In the genomic region with DNA sequence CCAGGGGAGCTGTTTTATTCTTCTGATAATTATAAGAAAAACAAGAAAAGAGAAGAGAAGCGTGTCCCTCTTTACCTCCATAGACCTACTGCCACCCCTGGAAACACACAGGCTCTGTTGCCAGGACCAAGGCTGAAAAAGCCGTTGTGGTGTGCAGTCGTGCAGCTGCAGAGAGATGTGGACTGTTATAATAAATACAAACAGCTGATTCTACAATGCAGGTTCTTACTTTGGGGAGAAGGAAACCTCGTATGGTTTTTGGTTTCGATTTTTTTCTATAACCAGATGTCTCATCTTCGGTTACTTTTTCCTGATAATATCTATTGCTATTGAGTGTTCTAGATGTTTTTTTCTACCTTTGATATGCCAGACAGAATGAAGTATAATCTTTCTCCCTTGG, we compare ENCODE assay signal across 12 cellular contexts. TPM values are rescaled to one million over a fixed set of nuclear protein-coding genes. Genes with fewer than 3 reads are reported as not detected.
A peak's percentile ranks its signal among the peaks of the same experiment; 100 is the strongest.
DNase-seq lines count a peak whose midpoint lies in the region; ATAC-seq and TF ChIP-seq lines count a peak whose summit lies in the region.
"Had no signal": no experiment of that assay in that cellular context is flagged by ENCODE, and none has a peak within 500 bp of the region (broad histone marks: within the 10 kb centered on the region; RNA-seq: fewer than 3 reads in every experiment).

No MANE protein-coding gene starts in this region.

- H3K27me3 Mint-ChIP-seq in CD4-positive, alpha-beta memory T cell = no peaks in the 10 kb centered on the region
- H3K27me3 Mint-ChIP-seq in effector memory CD8-positive, alpha-beta T cell = no peaks in the 10 kb centered on the region
- no peaks in the 10 kb centered on the region for H3K27me3 Mint-ChIP-seq in nephron progenitor cell (ENCODE audit: low read depth, poor library complexity)

- H3K27ac ChIP-seq in CD4-positive, alpha-beta memory T cell (ENCODE audit: low read depth, low read length) = peak overlapping the region; percentile 59
- H3K27ac ChIP-seq: thoracic aorta had no signal

- H3K27me3 ChIP-seq in CD4-positive, alpha-beta memory T cell (ENCODE audit: insufficient read depth, low read length) = no peaks in the 10 kb centered on the region

- ATAC-seq in GM21390 (IDR thresholded peaks at IDR 0.05; ENCODE audit: unreplicated experiment) = peak; percentile 58
- peak; percentile 61 for ATAC-seq in effector memory CD8-positive, alpha-beta T cell (replicated peaks)
- ATAC-seq: esophagus mucosa had no signal

- DNase-seq in CD4-positive, alpha-beta memory T cell = peak; percentile 63 to 73 (median 70)
- DNase-seq in NCI-H526 treated with DMSO at 0.1 percent for 48 hours (lab: John Stamatoyannopoulos, UW) = peak; percentile 50
- no peak for DNase-seq in effector memory CD8-positive, alpha-beta T cell
- DNase-seq in GDM1 (lab: John Stamatoyannopoulos, UW) = no peak
- no peak for DNase-seq in SIG-M5 (lab: John Stamatoyannopoulos, UW)
- DNase-seq in nephron progenitor cell = no peak
- no peak for DNase-seq in OCI-M2 (lab: John Stamatoyannopoulos, UW; ENCODE audit: unreplicated experiment)
- DNase-seq: Calu3, NCI-H2029 treated with DMSO at 0.1 percent for 48 hours had no signal

- H3K36me3 ChIP-seq in CD4-positive, alpha-beta memory T cell (ENCODE audit: insufficient read depth, low read length) = no peaks in the 10 kb centered on the region
- H3K36me3 ChIP-seq: thoracic aorta had no signal

- POLR2A ChIA-PET in CD4-positive, alpha-beta memory T cell (lab: Charles Lee; ENCODE audit: partially characterized antibody) = interaction anchor here (1.0 to 43.1 kb wide), 8 partner anchors 9 to 117 kb away, joined by 3 to 1810 read pairs (median 318); a partner anchor contains a TSS

- H3K4me1 Mint-ChIP-seq in CD4-positive, alpha-beta memory T cell = peaks cover 75 to 98% (median 87%) of the 10 kb centered on the region in 4 donors
- H3K4me1 Mint-ChIP-seq in effector memory CD8-positive, alpha-beta T cell (ENCODE audit: low read depth in 2 of 2) = peaks cover 66 to 89% of the 10 kb centered on the region in 2 donors
- peaks cover 10% of the 10 kb centered on the region for H3K4me1 Mint-ChIP-seq in nephron progenitor cell

- CTCF ChIA-PET in CD4-positive, alpha-beta memory T cell (lab: Charles Lee; ENCODE audit: partially characterized antibody) = interaction anchor here (1.0 to 19.4 kb wide), 7 partner anchors 10 to 92 kb away, joined by 3 to 313 read pairs (median 17); a partner anchor contains a TSS

- H3K4me1 ChIP-seq in CD4-positive, alpha-beta memory T cell (ENCODE audit: insufficient read depth, low read length) = peaks cover 98% of the 10 kb centered on the region

- H3K36me3 Mint-ChIP-seq in CD4-positive, alpha-beta memory T cell = peaks cover 35 to 57% of the 10 kb centered on the region in 2 donors
- H3K36me3 Mint-ChIP-seq in effector memory CD8-positive, alpha-beta T cell (ENCODE audit: insufficient read depth) = peaks cover 33% of the 10 kb centered on the region
- H3K36me3 Mint-ChIP-seq in nephron progenitor cell (ENCODE audit: low read depth) = no peaks in the 10 kb centered on the region

- no peaks in the 10 kb centered on the region for H3K9me3 ChIP-seq in CD4-positive, alpha-beta memory T cell (ENCODE audit: control insufficient read depth in 1 of 2, low read length in 2 of 2)
- H3K9me3 ChIP-seq: thoracic aorta had no signal

- peak overlapping the region; percentile 19 to 53 for H3K4me3 ChIP-seq in CD4-positive, alpha-beta memory T cell (ENCODE audit: low read length in 2 of 2)
- H3K4me3 ChIP-seq: thoracic aorta had no signal

- intact Hi-C loops in CD4-positive, alpha-beta memory T cell (cut with micrococcal nuclease) = loop anchor here (1.0 kb wide), 1 partner anchor 26 kb away; no protein-coding TSS in a partner anchor

- H3K4me3 Mint-ChIP-seq in CD4-positive, alpha-beta memory T cell = peak overlapping the region; percentile 84 to 96 (median 90)
- peak overlapping the region; percentile 42 to 83 for H3K4me3 Mint-ChIP-seq in effector memory CD8-positive, alpha-beta T cell
- H3K4me3 Mint-ChIP-seq in nephron progenitor cell = no peak overlapping the region

- TF ChIP-seq CTCF in nephron progenitor cell (IDR thresholded peaks at IDR 0.05) = no peak

- H3K9me3 Mint-ChIP-seq in CD4-positive, alpha-beta memory T cell = no peaks in the 10 kb centered on the region
- no peaks in the 10 kb centered on the region for H3K9me3 Mint-ChIP-seq in effector memory CD8-positive, alpha-beta T cell
- H3K9me3 Mint-ChIP-seq in nephron progenitor cell = no peaks in the 10 kb centered on the region

- H3K27ac Mint-ChIP-seq in CD4-positive, alpha-beta memory T cell = peak overlapping the region; percentile 95 to 99 (median 99)
- H3K27ac Mint-ChIP-seq in effector memory CD8-positive, alpha-beta T cell = peak overlapping the region; percentile 95 to 98
- H3K27ac Mint-ChIP-seq in nephron progenitor cell = no peak overlapping the region

RNA-seq across cellular contexts. Expression of a gene that starts 28.1 kb away (rescaled TPM):
- total RNA-seq in CD4-positive, alpha-beta memory T cell = 100 to 1,000 TPM; 571 to 596 TPM
- 100 to 1,000 TPM; 184 to 414 TPM for polyA plus RNA-seq in CD4-positive, alpha-beta memory T cell

Comparison
In these comparisons a context has a peak if more than half of its experiments do, and no peak if none do; other contexts are left out.
1. DNase-seq: peak in CD4-positive, alpha-beta memory T cell (5 of 5) and NCI-H526 treated with DMSO at 0.1 percent for 48 hours (single experiment); none in effector memory CD8-positive, alpha-beta T cell (0 of 3), GDM1 (single experiment), SIG-M5 (single experiment), nephron progenitor cell (single experiment) and OCI-M2 (single experiment).